Comparison of ENCODE assay signal across 26 cellular contexts in the genomic region with DNA sequence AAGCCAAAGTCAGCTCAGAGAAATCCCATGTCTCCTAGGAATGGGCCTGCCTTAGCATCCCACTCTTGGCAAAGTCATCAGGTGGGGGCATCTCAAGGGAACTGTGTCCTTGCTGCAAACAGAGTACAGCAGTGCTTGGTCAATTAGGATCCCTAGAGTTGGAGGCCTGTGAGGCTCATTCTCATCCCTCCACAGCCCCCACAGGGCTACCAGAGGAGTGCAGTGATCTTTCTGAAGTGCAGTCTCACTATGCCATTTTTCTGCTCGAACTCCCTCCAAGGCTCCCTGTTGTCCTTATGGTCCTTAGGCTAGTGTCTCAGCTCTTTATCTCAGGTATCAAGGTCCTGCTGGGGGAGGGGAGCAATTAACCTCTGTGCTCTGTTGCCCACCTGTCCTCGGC. TPM values are rescaled to one million over a fixed set of nuclear protein-coding genes. Genes with fewer than 3 reads are reported as not detected.
"Had no signal": no experiment of that assay in that cellular context is flagged by ENCODE, and none has a peak within 500 bp of the region (broad histone marks: within the 10 kb centered on the region; RNA-seq: fewer than 3 reads in every experiment).

No MANE protein-coding gene starts in this region.

- H3K36me3 ChIP-seq: ovary, stomach, thyroid gland had no signal

- H3K4me3 ChIP-seq: dorsolateral prefrontal cortex, esophagus squamous epithelium, lung, ovary, stomach, thyroid gland had no signal

- H3K36me3 Mint-ChIP-seq: memory B cell; natural killer cell; stimulated activated effector memory CD8-positive, alpha-beta T cell treated with anti-CD3 and anti-CD28 coated beads, Interleukin-12 subunit alpha, Interleukin-12 subunit beta, amount 100 ng/mL, for 72 hours had no signal

- DNase-seq: dorsolateral prefrontal cortex; effector CD4-positive, alpha-beta T cell; esophagus squamous epithelium; foreskin melanocyte; natural killer cell; occipital lobe; ovary; retina; stimulated activated CD4-positive, alpha-beta T cell treated with anti-CD3 and anti-CD28 coated beads, Interleukin-2, amount 100 ng/mL, for 24 hours; stimulated activated CD4-positive, alpha-beta T cell treated with anti-CD3 and anti-CD28 coated beads, Interleukin-4, amount 100 ng/mL, for 24 hours; stimulated activated naive CD4-positive, alpha-beta T cell treated with Interleukin-2 at 50 U/mL for 16 hours; stomach; thyroid gland; trophoblast cell had no signal

- H3K27ac ChIP-seq: esophagus squamous epithelium, ovary, thyroid gland had no signal

- FAIRE-seq: colon, endothelial cell of umbilical vein, keratinocyte had no signal

- H3K9me3 Mint-ChIP-seq: natural killer cell; stimulated activated effector memory CD8-positive, alpha-beta T cell treated with anti-CD3 and anti-CD28 coated beads, Interleukin-12 subunit alpha, Interleukin-12 subunit beta, amount 100 ng/mL, for 72 hours had no signal

- H3K9me3 ChIP-seq: esophagus squamous epithelium, ovary, stomach, thyroid gland had no signal

- H3K27me3 ChIP-seq: dorsolateral prefrontal cortex, esophagus squamous epithelium, ovary, stomach, thyroid gland had no signal

- H3K4me3 Mint-ChIP-seq: memory B cell; natural killer cell; stimulated activated effector memory CD8-positive, alpha-beta T cell treated with anti-CD3 and anti-CD28 coated beads, Interleukin-12 subunit alpha, Interleukin-12 subunit beta, amount 100 ng/mL, for 72 hours had no signal

- H3K27ac Mint-ChIP-seq: memory B cell; natural killer cell; stimulated activated effector memory CD8-positive, alpha-beta T cell treated with anti-CD3 and anti-CD28 coated beads, Interleukin-12 subunit alpha, Interleukin-12 subunit beta, amount 100 ng/mL, for 72 hours had no signal

RNA-seq across cellular contexts. Expression of gene TMEM40, which starts 31.1 kb away (rescaled TPM):
- total RNA-seq: cerebellum, endothelial cell of umbilical vein, occipital lobe, pulmonary artery endothelial cell, sciatic nerve, stomach, subcutaneous adipose tissue, temporal lobe, thyroid gland had no signal
- polyA plus RNA-seq: endothelial cell of umbilical vein, neural cell had no signal
